In the genomic region with DNA sequence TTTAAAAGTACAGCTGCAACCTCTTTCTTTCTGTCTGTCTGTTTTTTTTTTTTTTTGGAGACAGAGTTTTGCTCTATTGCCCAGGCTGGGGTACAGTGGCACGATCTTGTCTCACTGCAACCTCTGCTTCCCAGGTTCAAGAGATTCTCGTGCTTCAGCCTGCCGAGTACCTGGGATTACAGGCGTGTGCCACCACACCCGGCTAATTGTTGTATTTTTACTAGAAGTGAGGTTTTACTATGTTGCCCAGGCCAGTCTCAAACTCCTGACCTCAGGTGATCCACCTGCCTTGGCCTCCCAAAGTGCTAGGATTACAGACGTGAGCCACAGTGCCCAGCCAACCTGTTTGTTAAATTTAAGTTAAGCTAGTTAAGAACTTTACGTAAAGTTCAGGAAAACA, we compare ENCODE assay signal across 2 cellular contexts. TPM values are rescaled to one million over a fixed set of nuclear protein-coding genes. Genes with fewer than 3 reads are reported as not detected.
"Had no signal": no experiment of that assay in that cellular context is flagged by ENCODE, and none has a peak within 500 bp of the region (broad histone marks: within the 10 kb centered on the region; RNA-seq: fewer than 3 reads in every experiment).

No MANE protein-coding gene starts in this region.

RNA-seq across cellular contexts. Expression of gene B3GALT2, which starts 2.5 kb away (rescaled TPM):
- total RNA-seq: PC-3, WTC11 had no signal
